12 cellular contexts compared by ENCODE assay signal in genomic region chr16:52497067-52497816, GRCh38. TPM values are rescaled to one million over a fixed set of nuclear protein-coding genes. Genes with fewer than 3 reads are reported as not detected.
DNase-seq lines count a peak whose midpoint lies in the region; ATAC-seq and TF ChIP-seq lines count a peak whose summit lies in the region.
"Had no signal": no experiment of that assay in that cellular context is flagged by ENCODE, and none has a peak within 500 bp of the region (broad histone marks: within the 10 kb centered on the region; RNA-seq: fewer than 3 reads in every experiment).

No MANE protein-coding gene starts in this region.

- H3K27me3 ChIP-seq in body of pancreas = no peaks in the 10 kb centered on the region

- no peak for TF ChIP-seq POLR2A in body of pancreas (IDR thresholded peaks at IDR 0.05)

- DNase-seq in HT-29 (ENCODE audit: low spot score) (peak; percentile 83), NCI-H2227 (lab: John Stamatoyannopoulos, UW; ENCODE audit: unreplicated experiment) (peak; percentile 80), body of pancreas (no peak), pons (ENCODE audit: low spot score) (peak; percentile 69), D341Med (ENCODE audit: low spot score) (no peak)
- DNase-seq in stimulated activated CD4-positive, alpha-beta T cell treated with anti-CD3 and anti-CD28 coated beads, Interleukin-2, amount 100 ng/mL, for 24 hours = no peak
- DNase-seq: activated T-cell treated with anti-CD3 and anti-CD28 coated beads, Interleukin-2, amount 50 U/mL, for 1 hour; NCI-H187; stimulated activated CD4-positive, alpha-beta T cell treated with anti-CD3 and anti-CD28 coated beads, Interleukin-12 subunit alpha, Interleukin-12 subunit beta, amount 100 ng/mL, for 4 hours had no signal

- ATAC-seq in body of pancreas (peak; percentile 31), GM19023 (IDR thresholded peaks at IDR 0.05; ENCODE audit: unreplicated experiment) (no peak), HG03108 (IDR thresholded peaks at IDR 0.05; ENCODE audit: unreplicated experiment) (no peak)
- ATAC-seq: stimulated activated memory B cell treated with anti-CD40 and anti-IgM and Interleukin-4, amounts not matched to agents 10 μg/mL and 1 μg/mL and 100 μg/mL, for 72 hours had no signal

- H3K36me3 ChIP-seq in body of pancreas (replicated peaks in 1 of 2; ENCODE audit: insufficient read depth in 1 of 2, low read depth in 2 of 2) = no peaks in the 10 kb centered on the region

- H3K4me1 ChIP-seq in body of pancreas = peaks cover 56% of the 10 kb centered on the region

- intact Hi-C loops in body of pancreas (cut with DNase I) = no loop called here

- WGBS in body of pancreas, 2 donors = 33 to 52% methylated on average over 1 of the region's 1 CpG

- no peaks in the 10 kb centered on the region for H3K9me3 ChIP-seq in body of pancreas

- peak overlapping the region; percentile 12 to 71 (median 39) for H3K27ac ChIP-seq in body of pancreas

- H3K4me3 ChIP-seq in body of pancreas = no peak overlapping the region

- no peak for TF ChIP-seq CTCF in body of pancreas (IDR thresholded peaks at IDR 0.05)

RNA-seq across cellular contexts. Expression of gene TOX3, which starts 49.7 kb away (rescaled TPM):
- total RNA-seq in HT-29 (2014; rRNA removed; shearing (Covaris generic)) = 5.7 and 7.1 TPM in 2 replicates
- total RNA-seq in body of pancreas = 1 to 10 TPM; 1.3 to 5.2 TPM

Comparison
In these comparisons a context has a peak if more than half of its experiments do, and no peak if none do; other contexts are left out.
1. DNase-seq: peak in HT-29 (single experiment), NCI-H2227 (single experiment) and pons (single experiment); none in body of pancreas (0 of 4), D341Med (single experiment) and stimulated activated CD4-positive, alpha-beta T cell treated with anti-CD3 and anti-CD28 coated beads, Interleukin-2, amount 100 ng/mL, for 24 hours (0 of 2).